14 cellular contexts compared by ENCODE assay signal in genomic region chr4:139550724-139551429, GRCh38. TPM values are rescaled to one million over a fixed set of nuclear protein-coding genes. Genes with fewer than 3 reads are reported as not detected.
DNase-seq lines count a peak whose midpoint lies in the region; ATAC-seq and TF ChIP-seq lines count a peak whose summit lies in the region.
"Had no signal": no experiment of that assay in that cellular context is flagged by ENCODE, and none has a peak within 500 bp of the region (broad histone marks: within the 10 kb centered on the region; RNA-seq: fewer than 3 reads in every experiment).

No MANE protein-coding gene starts in this region.

- peaks cover 41% of the 10 kb centered on the region for H3K4me1 Mint-ChIP-seq in neural crest cell

- no peaks in the 10 kb centered on the region for H3K9me3 Mint-ChIP-seq in neural crest cell
- H3K9me3 Mint-ChIP-seq: activated T-helper 2 cell treated with anti-CD3 and anti-CD28 coated beads, Interferon-gamma antibody, Interleukin-2, Interleukin-4, amounts not matched to agents 10 μg/mL and 5 μg/mL and 100 μg/mL, durations not matched to agents 14 hours and 24 hours and 36 hours; effector memory CD8-positive, alpha-beta T cell had no signal

- H3K36me3 ChIP-seq in BE2C (peaks cover 14% of the 10 kb centered on the region), SK-N-MC (ENCODE audit: insufficient read depth, low read length) (peaks cover 21% of the 10 kb centered on the region)

- no peak for TF ChIP-seq POLR2A in erythroblast (IDR thresholded peaks at IDR 0.05; ENCODE audit: low read length)

- H3K9ac ChIP-seq in SK-N-MC (ENCODE audit: insufficient read length): peak overlapping the region; percentile 90

- peak overlapping the region; percentile 19 for H3K4me3 Mint-ChIP-seq in neural crest cell
- H3K4me3 Mint-ChIP-seq: effector memory CD8-positive, alpha-beta T cell had no signal

- TF ChIP-seq CTCF in BE2C (IDR thresholded peaks at IDR 0.05; ENCODE audit: low read depth, low read length): no peak
- TF ChIP-seq CTCF in fibroblast of villous mesenchyme (IDR thresholded peaks at IDR 0.05; ENCODE audit: insufficient read depth, low read depth, low read length): no peak
- no peak for TF ChIP-seq CTCF in neural crest cell (conservative IDR thresholded peaks at IDR 0.05)
- no peak for TF ChIP-seq CTCF in coronary artery (IDR thresholded peaks at IDR 0.05)

- H3K9me3 ChIP-seq in BE2C (no peaks in the 10 kb centered on the region), SK-N-MC (ENCODE audit: low read depth, low read length) (no peaks in the 10 kb centered on the region)
- H3K9me3 ChIP-seq: left lung had no signal

- DNase-seq in BE2C: peak; percentile 32
- DNase-seq in SK-N-MC (ENCODE audit: low read depth, low spot score): no peak
- DNase-seq in fibroblast of villous mesenchyme (ENCODE audit: low read depth): peak; percentile 71
- DNase-seq in neural crest cell (ENCODE audit: low read depth, low spot score): no peak
- no peak for DNase-seq in erythroblast (lab: John Stamatoyannopoulos, UW)
- no peak for DNase-seq in AG08395 (ENCODE audit: low spot score)
- no peak for DNase-seq in coronary artery (ENCODE audit: low spot score)
- DNase-seq: effector memory CD8-positive, alpha-beta T cell; left lung; stimulated activated naive CD4-positive, alpha-beta T cell had no signal

- no peaks in the 10 kb centered on the region for H3K36me3 Mint-ChIP-seq in neural crest cell (ENCODE audit: low read depth)

- H3K4me3 ChIP-seq in BE2C (ENCODE audit: low read depth, low read length) (no peak overlapping the region), SK-N-MC (peak overlapping the region; percentile 68), fibroblast of villous mesenchyme (ENCODE audit: low read depth, low read length) (no peak overlapping the region), coronary artery (no peak overlapping the region)
- H3K4me3 ChIP-seq: GM12878, left lung had no signal

- peak overlapping the region; percentile 78 for H3K27ac Mint-ChIP-seq in neural crest cell (ENCODE audit: unreplicated experiment)
- H3K27ac Mint-ChIP-seq: activated T-helper 2 cell treated with anti-CD3 and anti-CD28 coated beads, Interferon-gamma antibody, Interleukin-2, Interleukin-4, amounts not matched to agents 10 μg/mL and 5 μg/mL and 100 μg/mL, durations not matched to agents 14 hours and 24 hours and 36 hours had no signal

- H3K27me3 ChIP-seq in BE2C: no peaks in the 10 kb centered on the region

- H3K27ac ChIP-seq in SK-N-MC (peak overlapping the region; percentile 94), coronary artery (peak overlapping the region in 1 of 2 donors; percentile 34)
- H3K27ac ChIP-seq: C4-2B, left lung had no signal

- H3K4me1 ChIP-seq in BE2C: peaks cover 25% of the 10 kb centered on the region; the same call in 1 of the 2 replicates

- ATAC-seq in HG03135 (IDR thresholded peaks at IDR 0.05; ENCODE audit: unreplicated experiment): no peak
- ATAC-seq: effector memory CD8-positive, alpha-beta T cell; GM12878; left lung had no signal

- H3K27me3 Mint-ChIP-seq in neural crest cell (ENCODE audit: low read depth): peaks cover 6% of the 10 kb centered on the region
- H3K27me3 Mint-ChIP-seq: effector memory CD8-positive, alpha-beta T cell had no signal

RNA-seq across cellular contexts. Expression of gene SETD7, which starts 5.1 kb away (rescaled TPM):
- 23.2 TPM for polyA plus RNA-seq in BE2C (2012; ENCODE audit: insufficient read depth, insufficient read length, low read depth)
- total RNA-seq in fibroblast of villous mesenchyme: 74.4 and 107 TPM in 2 replicates
- 11.1 and 11.4 TPM in 2 replicates for total RNA-seq in neural crest cell

Comparison
In these comparisons a context has a peak if more than half of its experiments do, and no peak if none do; other contexts are left out.
1. DNase-seq: peak in BE2C (single experiment) and fibroblast of villous mesenchyme (single experiment); none in SK-N-MC (single experiment), neural crest cell (single experiment), erythroblast (0 of 2), AG08395 (single experiment) and coronary artery (single experiment).